Comparison of ENCODE assay signal across 17 cellular contexts in the genomic region with DNA sequence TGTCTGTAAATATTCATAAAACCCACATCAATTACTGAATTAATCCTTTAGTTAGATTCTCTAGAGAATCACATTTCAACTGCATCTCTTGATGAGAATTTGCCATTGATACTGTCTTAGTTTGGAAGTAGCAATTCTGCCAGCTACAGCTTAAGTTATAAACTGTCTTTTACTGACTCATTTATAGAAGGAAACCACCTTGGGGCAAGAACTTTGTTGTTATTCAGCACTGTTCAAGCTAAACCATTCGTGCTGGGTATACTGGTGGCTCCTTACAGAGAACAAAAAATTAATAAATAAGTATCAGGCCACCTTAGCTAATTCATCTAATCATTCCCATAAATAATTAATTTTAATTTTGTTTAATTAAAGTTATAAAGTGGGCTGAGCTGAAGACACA.
DNase-seq lines count a peak whose midpoint lies in the region; ATAC-seq, FAIRE-seq and TF ChIP-seq lines count a peak whose summit lies in the region.
"Had no signal": no experiment of that assay in that cellular context is flagged by ENCODE, and none has a peak within 500 bp of the region (broad histone marks: within the 10 kb centered on the region; RNA-seq: fewer than 3 reads in every experiment).

No MANE protein-coding gene starts in this region.

- H3K4me3 Mint-ChIP-seq in activated CD8-positive, alpha-beta T cell treated with anti-CD3 and anti-CD28 coated beads for 36 hours: no peak overlapping the region
- H3K4me3 Mint-ChIP-seq: CD4-positive, alpha-beta memory T cell; GM23338; H9 had no signal

- CTCF ChIA-PET in activated CD8-positive, alpha-beta T cell treated with anti-CD3 and anti-CD28 coated beads for 36 hours (lab: Charles Lee): interaction anchor here (1.7 kb wide), 1 partner anchor 14 kb away, joined by 4 read pairs; no protein-coding TSS in a partner anchor

- no peak for TF ChIP-seq CTCF in activated CD8-positive, alpha-beta T cell treated with anti-CD3 and anti-CD28 coated beads for 36 hours (IDR thresholded peaks at IDR 0.05)

- FAIRE-seq in HTR-8/SVneo (lab: Jason Lieb, UNC): no peak
- FAIRE-seq: G401.6, GM12891, GM18507 had no signal

- intact Hi-C loops in activated CD8-positive, alpha-beta T cell treated with anti-CD3 and anti-CD28 coated beads for 36 hours (cut with micrococcal nuclease): no loop called here

- POLR2A ChIA-PET in activated CD8-positive, alpha-beta T cell treated with anti-CD3 and anti-CD28 coated beads for 36 hours (lab: Charles Lee): no interaction called here

- ATAC-seq in GM19351 (IDR thresholded peaks at IDR 0.05; ENCODE audit: unreplicated experiment) (peak; percentile 60), HG02852 (IDR thresholded peaks at IDR 0.05; ENCODE audit: unreplicated experiment) (peak; percentile 59)
- ATAC-seq in activated CD8-positive, alpha-beta T cell treated with anti-CD3 and anti-CD28 coated beads for 36 hours: no peak
- ATAC-seq: GM23338, HCT116 had no signal

- no peaks in the 10 kb centered on the region for H3K27me3 Mint-ChIP-seq in activated CD8-positive, alpha-beta T cell treated with anti-CD3 and anti-CD28 coated beads for 36 hours
- H3K27me3 Mint-ChIP-seq: CD4-positive, alpha-beta memory T cell had no signal

- DNase-seq in glomerular visceral epithelial cell (ENCODE audit: extremely low spot score) (peak; percentile 6), HTR-8/SVneo (ENCODE audit: insufficient read length, low spot score) (no peak), NCI-H526 treated with DMSO at 0.1 percent for 48 hours (lab: John Stamatoyannopoulos, UW) (no peak)
- DNase-seq in activated CD8-positive, alpha-beta T cell treated with anti-CD3 and anti-CD28 coated beads for 36 hours: no peak
- DNase-seq: C1 segment of cervical spinal cord; CD4-positive, alpha-beta memory T cell; COR-L47; DMS153; DND-41; H9 had no signal

- no peaks in the 10 kb centered on the region for H3K4me1 Mint-ChIP-seq in activated CD8-positive, alpha-beta T cell treated with anti-CD3 and anti-CD28 coated beads for 36 hours (ENCODE audit: low read depth)
- H3K4me1 Mint-ChIP-seq: CD4-positive, alpha-beta memory T cell; GM23338; H9 had no signal

- no peaks in the 10 kb centered on the region for H3K36me3 Mint-ChIP-seq in activated CD8-positive, alpha-beta T cell treated with anti-CD3 and anti-CD28 coated beads for 36 hours (ENCODE audit: low read depth)
- H3K36me3 Mint-ChIP-seq: CD4-positive, alpha-beta memory T cell had no signal

- no peaks in the 10 kb centered on the region for H3K9me3 Mint-ChIP-seq in activated CD8-positive, alpha-beta T cell treated with anti-CD3 and anti-CD28 coated beads for 36 hours
- H3K9me3 Mint-ChIP-seq: GM23338, H9 had no signal

- no peak overlapping the region for H3K27ac Mint-ChIP-seq in activated CD8-positive, alpha-beta T cell treated with anti-CD3 and anti-CD28 coated beads for 36 hours
- H3K27ac Mint-ChIP-seq: CD4-positive, alpha-beta memory T cell; GM23338; H9 had no signal
